10 cellular contexts compared by ENCODE assay signal in genomic region chr17:42181851-42182207, GRCh38. TPM values are rescaled to one million over a fixed set of nuclear protein-coding genes. Genes with fewer than 3 reads are reported as not detected.
A peak's percentile ranks its signal among the peaks of the same experiment; 100 is the strongest.
DNase-seq lines count a peak whose midpoint lies in the region; ATAC-seq, FAIRE-seq and TF ChIP-seq lines count a peak whose summit lies in the region.
"Had no signal": no experiment of that assay in that cellular context is flagged by ENCODE, and none has a peak within 500 bp of the region (broad histone marks: within the 10 kb centered on the region; RNA-seq: fewer than 3 reads in every experiment).

No MANE protein-coding gene starts in this region.

- in situ Hi-C loops in HepG2 (cut with HindIII; ENCODE audit: extremely low pct_ligation_motif_present, low pct_unique_long_range_greater_than_20kb), result no loop called here

- no peak for FAIRE-seq in HepG2 (lab: Jason Lieb, UNC)

- no TSS peak for BruUV-seq in HepG2 (replicated peaks; lab: Mats Ljungman, UMichigan)

- H3K36me3 ChIP-seq in HepG2 (replicated peaks in 1 of 2; ENCODE audit: control insufficient read depth in 1 of 2, insufficient read depth in 2 of 2, low read length in 2 of 2) (no peaks in the 10 kb centered on the region), right lobe of liver (no peaks in the 10 kb centered on the region)
- H3K36me3 ChIP-seq: lower lobe of right lung, neutrophil had no signal

- H3K79me2 ChIP-seq in HepG2 (ENCODE audit: insufficient read depth, low read length), result no peaks in the 10 kb centered on the region

- H3K9me3 ChIP-seq in HepG2 (ENCODE audit: low read length) (no peaks in the 10 kb centered on the region), right lobe of liver (no peaks in the 10 kb centered on the region)
- H3K9me3 ChIP-seq: lower lobe of right lung, neutrophil had no signal

- CTCF ChIA-PET in HepG2 (lab: Yijun Ruan, JAX; ENCODE audit: low intra/inter-chr PET ratio, low total read pairs), result interaction anchor here (1.1 kb wide), 1 partner anchor 64 kb away, joined by 3 read pairs; no protein-coding TSS in a partner anchor

- peaks cover 5% of the 10 kb centered on the region for H4K20me1 ChIP-seq in HepG2 (ENCODE audit: insufficient read depth, low read length)

- no peak for TF ChIP-seq RAD21 in HepG2 (CRISPR knock-in tag; IDR thresholded peaks at IDR 0.05)

- TF ChIP-seq CTCF in HepG2 (CRISPR knock-in tag; IDR thresholded peaks at IDR 0.05) (no peak), right lobe of liver (IDR thresholded peaks at IDR 0.05) (no peak)

- peaks cover 3% of the 10 kb centered on the region for H3K36me3 Mint-ChIP-seq in activated T-helper 2 cell treated with anti-CD3 and anti-CD28 coated beads, Interferon-gamma antibody, Interleukin-2, Interleukin-4, amounts not matched to agents 10 μg/mL and 5 μg/mL and 100 μg/mL, durations not matched to agents 14 hours and 24 hours and 36 hours (ENCODE audit: low read depth)

- H3K27me3 Mint-ChIP-seq in activated T-helper 2 cell treated with anti-CD3 and anti-CD28 coated beads, Interferon-gamma antibody, Interleukin-2, Interleukin-4, amounts not matched to agents 10 μg/mL and 5 μg/mL and 100 μg/mL, durations not matched to agents 14 hours and 24 hours and 36 hours (ENCODE audit: low read depth), result peaks cover 33% of the 10 kb centered on the region
- peaks cover 49% of the 10 kb centered on the region for H3K27me3 Mint-ChIP-seq in stimulated activated naive CD8-positive, alpha-beta T cell treated with anti-CD3 and anti-CD28 coated beads, Interleukin-15, amount 100 ng/mL, for 72 hours

- TF ChIP-seq POLR2A in HepG2 (IDR thresholded peaks at IDR 0.05; ENCODE audit: insufficient read depth in 1 of 2, low read depth in 2 of 2, low read length in 2 of 2), result no peak
- no peak for TF ChIP-seq POLR2A in right lobe of liver (IDR thresholded peaks at IDR 0.05)

- ATAC-seq in HepG2 (no peak), right lobe of liver (no peak), HG03039 (IDR thresholded peaks at IDR 0.05; ENCODE audit: unreplicated experiment) (no peak), Right ventricle myocardium inferior (no peak)
- no peak for ATAC-seq in stimulated activated naive CD8-positive, alpha-beta T cell treated with anti-CD3 and anti-CD28 coated beads, Interleukin-15, amount 100 ng/mL, for 72 hours

- peaks cover 0 to 21% of the 10 kb centered on the region in 2 experiments; a peak in 4 of 5 replicates for H3K27me3 ChIP-seq in HepG2 (ENCODE audit: control insufficient read depth in 1 of 2, insufficient read depth in 2 of 2, low read length in 2 of 2)
- peaks cover 0 to 7% of the 10 kb centered on the region in 2 donors for H3K27me3 ChIP-seq in right lobe of liver
- H3K27me3 ChIP-seq: dorsolateral prefrontal cortex had no signal

- H3K4me3 ChIP-seq in HepG2 (replicated peaks in 1 of 3; ENCODE audit: insufficient read depth in 1 of 3, low read depth in 2 of 3, low read length in 3 of 3) (no peak overlapping the region), right lobe of liver (no peak overlapping the region)

- no peak overlapping the region for H3K9ac ChIP-seq in HepG2 (ENCODE audit: insufficient read depth, low read depth, low read length)

- intact Hi-C loops in HepG2 (cut with micrococcal nuclease; ENCODE audit: unreplicated experiment), result loop anchor here (10.0 kb wide), 1 partner anchor 63 kb away; no protein-coding TSS in a partner anchor
- intact Hi-C loops in right lobe of liver (cut with DNase I), result no loop called here
- intact Hi-C loops in activated T-helper 2 cell treated with anti-CD3 and anti-CD28 coated beads, Interferon-gamma antibody, Interleukin-2, Interleukin-4, amounts not matched to agents 10 μg/mL and 5 μg/mL and 100 μg/mL, durations not matched to agents 14 hours and 24 hours and 36 hours (cut with micrococcal nuclease), result loop anchor here (2.0 to 5.0 kb wide), 2 partner anchors 27 to 65 kb away; partner anchors contain the start of gene RAB5C
- intact Hi-C loops in Right ventricle myocardium inferior (cut with DNase I), result loop anchor here (2.0 to 10.0 kb wide), 2 partner anchors 63 to 343 kb away; no protein-coding TSS in a partner anchor

- H3K27ac Mint-ChIP-seq in activated T-helper 2 cell treated with anti-CD3 and anti-CD28 coated beads, Interferon-gamma antibody, Interleukin-2, Interleukin-4, amounts not matched to agents 10 μg/mL and 5 μg/mL and 100 μg/mL, durations not matched to agents 14 hours and 24 hours and 36 hours, result no peak overlapping the region
- no peak overlapping the region for H3K27ac Mint-ChIP-seq in stimulated activated naive CD8-positive, alpha-beta T cell treated with anti-CD3 and anti-CD28 coated beads, Interleukin-15, amount 100 ng/mL, for 72 hours

- H3K4me3 Mint-ChIP-seq in activated T-helper 2 cell treated with anti-CD3 and anti-CD28 coated beads, Interferon-gamma antibody, Interleukin-2, Interleukin-4, amounts not matched to agents 10 μg/mL and 5 μg/mL and 100 μg/mL, durations not matched to agents 14 hours and 24 hours and 36 hours (ENCODE audit: low read depth), result peak overlapping the region; percentile 49
- H3K4me3 Mint-ChIP-seq in stimulated activated naive CD8-positive, alpha-beta T cell treated with anti-CD3 and anti-CD28 coated beads, Interleukin-15, amount 100 ng/mL, for 72 hours, result peak overlapping the region; percentile 75 to 80

- no peaks in the 10 kb centered on the region for H3K9me3 Mint-ChIP-seq in activated T-helper 2 cell treated with anti-CD3 and anti-CD28 coated beads, Interferon-gamma antibody, Interleukin-2, Interleukin-4, amounts not matched to agents 10 μg/mL and 5 μg/mL and 100 μg/mL, durations not matched to agents 14 hours and 24 hours and 36 hours
- H3K9me3 Mint-ChIP-seq in stimulated activated naive CD8-positive, alpha-beta T cell treated with anti-CD3 and anti-CD28 coated beads, Interleukin-15, amount 100 ng/mL, for 72 hours, result no peaks in the 10 kb centered on the region

- peaks cover 42% of the 10 kb centered on the region for H3K4me1 Mint-ChIP-seq in activated T-helper 2 cell treated with anti-CD3 and anti-CD28 coated beads, Interferon-gamma antibody, Interleukin-2, Interleukin-4, amounts not matched to agents 10 μg/mL and 5 μg/mL and 100 μg/mL, durations not matched to agents 14 hours and 24 hours and 36 hours (ENCODE audit: low read depth)
- H3K4me1 Mint-ChIP-seq in stimulated activated naive CD8-positive, alpha-beta T cell treated with anti-CD3 and anti-CD28 coated beads, Interleukin-15, amount 100 ng/mL, for 72 hours, result peaks cover 71% of the 10 kb centered on the region

- TF ChIP-seq EP300 in HepG2 (IDR thresholded peaks at IDR 0.05; ENCODE audit: low read depth in 2 of 2, low read length in 2 of 2) (no peak), HepG2 (CRISPR knock-in tag; IDR thresholded peaks at IDR 0.05; ENCODE audit: borderline replicate concordance) (no peak)

- no peak overlapping the region for H3K4me2 ChIP-seq in HepG2 (ENCODE audit: low read depth, low read length)

- DNase-seq in HepG2 (ENCODE audit: low spot score) (no peak), right lobe of liver (no peak), Right ventricle myocardium inferior (ENCODE audit: missing footprints) (no peak)
- no peak for DNase-seq in activated T-helper 2 cell treated with anti-CD3 and anti-CD28 coated beads, Interferon-gamma antibody, Interleukin-2, Interleukin-4, amounts not matched to agents 10 μg/mL and 5 μg/mL and 100 μg/mL, durations not matched to agents 14 hours and 24 hours and 36 hours (ENCODE audit: low spot score)
- no peak for DNase-seq in stimulated activated naive CD8-positive, alpha-beta T cell treated with anti-CD3 and anti-CD28 coated beads, Interleukin-15, amount 100 ng/mL, for 72 hours

- H3K27ac ChIP-seq in HepG2 (ENCODE audit: extremely low read length, insufficient read depth, low read length), result no peak overlapping the region
- no peak overlapping the region for H3K27ac ChIP-seq in right lobe of liver
- H3K27ac ChIP-seq: dorsolateral prefrontal cortex, lower lobe of right lung, neutrophil had no signal

- WGBS in HepG2 (ENCODE audit: low lambda C conversion rate), result 80% methylated on average over 2 of the region's 2 CpGs
- 100% methylated on average over 1 of the region's 2 CpGs for WGBS in right lobe of liver (ENCODE audit: insufficient coverage, low coverage, low lambda C conversion rate, missing lambda C conversion rate)

- H3K4me1 ChIP-seq in HepG2 (ENCODE audit: insufficient read depth, low read length), result peaks cover 60% of the 10 kb centered on the region
- peaks cover 0 to 16% (median 0%) of the 10 kb centered on the region in 4 donors for H3K4me1 ChIP-seq in right lobe of liver

- POLR2A ChIA-PET in HepG2 (lab: Yijun Ruan, JAX), result interaction anchor here (1.7 to 3.6 kb wide), 3 partner anchors 13 to 67 kb away, joined by 4 to 19 read pairs (median 6); partner anchors contain the start of gene GHDC

- H2AFZ ChIP-seq in HepG2 (ENCODE audit: low read length), result no peak overlapping the region

RNA-seq across cellular contexts. Expression of gene KCNH4, which starts 0.9 kb away (rescaled TPM):
- total RNA-seq in HepG2 (2016; rRNA removed; fragmentation: Illumina TruSeq; extraction: Trizol) (0.09 TPM in 1 of 2 replicates, not detected in the other), right lobe of liver (under 1 TPM in 1 of 6 experiments, not detected in 5; 0.11 TPM), Right ventricle myocardium inferior (0.24 TPM)
- 0.09 TPM in 1 of 2 replicates, not detected in the other for total RNA-seq in HepG2 (2016; cell fraction: cytosol; rRNA removed; fragmentation: Illumina TruSeq; extraction: Trizol; ENCODE audit: low read depth)
- 0.06 TPM in 1 of 2 replicates, not detected in the other for total RNA-seq in HepG2 (2016; cell fraction: insoluble cytoplasmic fraction; rRNA removed; fragmentation: Illumina TruSeq; extraction: Trizol)
- total RNA-seq in HepG2 (2016; cell fraction: membrane; rRNA removed; fragmentation: Illumina TruSeq; extraction: Trizol), result 0.06 and 0.10 TPM in 2 replicates
- total RNA-seq in HepG2 (2016; cell fraction: nucleus; rRNA removed; fragmentation: Illumina TruSeq; extraction: Trizol), result 0.09 TPM in 1 of 2 replicates, not detected in the other
- polyA plus RNA-seq in HepG2 (2011; rRNA removed), result 0.01 and 0.04 TPM in 2 replicates
- polyA plus RNA-seq in HepG2 (2011; cell fraction: cytosol; rRNA removed), result 0.03 and 0.04 TPM in 2 replicates
- 0.19 and 0.34 TPM in 2 replicates for polyA plus RNA-seq in HepG2 (2011; cell fraction: nucleus; rRNA removed)
- 0.03 TPM in 1 of 2 replicates, not detected in the other for polyA plus RNA-seq in HepG2 (2012)
- 0.18 and 0.19 TPM in 2 replicates for polyA plus RNA-seq in HepG2 (2016; cell fraction: cytosol; fragmentation: Illumina TruSeq; extraction: Trizol; ENCODE audit: low read depth)
- polyA plus RNA-seq in HepG2 (2016; cell fraction: insoluble cytoplasmic fraction; fragmentation: Illumina TruSeq; extraction: Trizol; ENCODE audit: low read depth), result 0.08 TPM in 2 replicates
- polyA plus RNA-seq in HepG2 (2016; cell fraction: membrane; fragmentation: Illumina TruSeq; extraction: Trizol; ENCODE audit: low read depth), result 0.15 and 0.30 TPM in 2 replicates
- 0.19 and 0.20 TPM in 2 replicates for polyA plus RNA-seq in HepG2 (2016; cell fraction: nucleus; fragmentation: Illumina TruSeq; extraction: Trizol; ENCODE audit: insufficient read depth, low read depth)
- 0.24 TPM in 1 of 2 replicates, not detected in the other for polyA minus RNA-seq in HepG2 (2011; rRNA and poly(A)+ RNA removed; ENCODE audit: low replicate concordance)
- polyA minus RNA-seq in HepG2 (2011; cell fraction: cytosol; rRNA and poly(A)+ RNA removed), result not detected in 2 replicates
- polyA minus RNA-seq in HepG2 (2011; cell fraction: nucleus; rRNA and poly(A)+ RNA removed), result not detected in 2 replicates
- total RNA-seq in activated T-helper 2 cell treated with anti-CD3 and anti-CD28 coated beads, Interferon-gamma antibody, Interleukin-2, Interleukin-4, amounts not matched to agents 10 μg/mL and 5 μg/mL and 100 μg/mL, durations not matched to agents 14 hours and 24 hours and 36 hours, result 0.44 and 0.64 TPM in 2 replicates
- total RNA-seq: HT1080 had no signal

RNA-seq across cellular contexts. Expression of gene HCRT, which starts 3.4 kb away (rescaled TPM):
- not detected in 2 replicates for total RNA-seq in HepG2 (2016; rRNA removed; fragmentation: Illumina TruSeq; extraction: Trizol)
- total RNA-seq in HepG2 (2016; cell fraction: cytosol; rRNA removed; fragmentation: Illumina TruSeq; extraction: Trizol; ENCODE audit: low read depth), result not detected in 2 replicates
- not detected in 2 replicates for total RNA-seq in HepG2 (2016; cell fraction: insoluble cytoplasmic fraction; rRNA removed; fragmentation: Illumina TruSeq; extraction: Trizol)
- total RNA-seq in HepG2 (2016; cell fraction: membrane; rRNA removed; fragmentation: Illumina TruSeq; extraction: Trizol), result not detected in 2 replicates
- total RNA-seq in HepG2 (2016; cell fraction: nucleus; rRNA removed; fragmentation: Illumina TruSeq; extraction: Trizol), result not detected in 2 replicates
- polyA plus RNA-seq in HepG2 (2011; rRNA removed), result not detected in 2 replicates
- not detected in 2 replicates for polyA plus RNA-seq in HepG2 (2011; cell fraction: cytosol; rRNA removed)
- polyA plus RNA-seq in HepG2 (2011; cell fraction: nucleus; rRNA removed), result not detected in 2 replicates
- polyA plus RNA-seq in HepG2 (2012), result not detected in 2 replicates
- 0.36 TPM in 1 of 2 replicates, not detected in the other for polyA plus RNA-seq in HepG2 (2016; cell fraction: cytosol; fragmentation: Illumina TruSeq; extraction: Trizol; ENCODE audit: low read depth)
- not detected in 2 replicates for polyA plus RNA-seq in HepG2 (2016; cell fraction: insoluble cytoplasmic fraction; fragmentation: Illumina TruSeq; extraction: Trizol; ENCODE audit: low read depth)
- polyA plus RNA-seq in HepG2 (2016; cell fraction: membrane; fragmentation: Illumina TruSeq; extraction: Trizol; ENCODE audit: low read depth), result not detected in 2 replicates
- not detected in 2 replicates for polyA plus RNA-seq in HepG2 (2016; cell fraction: nucleus; fragmentation: Illumina TruSeq; extraction: Trizol; ENCODE audit: insufficient read depth, low read depth)
- polyA minus RNA-seq in HepG2 (2011; rRNA and poly(A)+ RNA removed; ENCODE audit: low replicate concordance), result not detected in 2 replicates
- not detected in 2 replicates for polyA minus RNA-seq in HepG2 (2011; cell fraction: cytosol; rRNA and poly(A)+ RNA removed)
- polyA minus RNA-seq in HepG2 (2011; cell fraction: nucleus; rRNA and poly(A)+ RNA removed), result not detected in 2 replicates
- total RNA-seq in right lobe of liver, result not detected
- not detected in 2 replicates for total RNA-seq in activated T-helper 2 cell treated with anti-CD3 and anti-CD28 coated beads, Interferon-gamma antibody, Interleukin-2, Interleukin-4, amounts not matched to agents 10 μg/mL and 5 μg/mL and 100 μg/mL, durations not matched to agents 14 hours and 24 hours and 36 hours
- total RNA-seq in Right ventricle myocardium inferior, result not detected
- total RNA-seq: HT1080, lower lobe of right lung had no signal

RNA-seq across cellular contexts. Expression of gene GHDC, which starts 12.5 kb away (rescaled TPM):
- total RNA-seq in HepG2 (2016; rRNA removed; fragmentation: Illumina TruSeq; extraction: Trizol) (8.8 and 22.5 TPM in 2 replicates), right lobe of liver (10 to 100 TPM in 5 of 6 experiments, 1 to 10 TPM in 1; 8.8 to 23.9 (median 12.8) TPM), Right ventricle myocardium inferior (7.1 TPM)
- total RNA-seq in HepG2 (2016; cell fraction: cytosol; rRNA removed; fragmentation: Illumina TruSeq; extraction: Trizol; ENCODE audit: low read depth), result 3.1 and 3.3 TPM in 2 replicates
- total RNA-seq in HepG2 (2016; cell fraction: insoluble cytoplasmic fraction; rRNA removed; fragmentation: Illumina TruSeq; extraction: Trizol), result 8.0 and 22.0 TPM in 2 replicates
- 5.2 and 6.2 TPM in 2 replicates for total RNA-seq in HepG2 (2016; cell fraction: membrane; rRNA removed; fragmentation: Illumina TruSeq; extraction: Trizol)
- 22.7 and 27.8 TPM in 2 replicates for total RNA-seq in HepG2 (2016; cell fraction: nucleus; rRNA removed; fragmentation: Illumina TruSeq; extraction: Trizol)
- 15.4 and 25.6 TPM in 2 replicates for polyA plus RNA-seq in HepG2 (2011; rRNA removed)
- polyA plus RNA-seq in HepG2 (2011; cell fraction: cytosol; rRNA removed), result 11.2 and 18.0 TPM in 2 replicates
- 107 and 115 TPM in 2 replicates for polyA plus RNA-seq in HepG2 (2011; cell fraction: nucleus; rRNA removed)
- 15.2 and 19.1 TPM in 2 replicates for polyA plus RNA-seq in HepG2 (2012)
- polyA plus RNA-seq in HepG2 (2016; cell fraction: cytosol; fragmentation: Illumina TruSeq; extraction: Trizol; ENCODE audit: low read depth), result 2.2 and 2.5 TPM in 2 replicates
- 6.0 and 8.7 TPM in 2 replicates for polyA plus RNA-seq in HepG2 (2016; cell fraction: insoluble cytoplasmic fraction; fragmentation: Illumina TruSeq; extraction: Trizol; ENCODE audit: low read depth)
- 3.6 and 4.1 TPM in 2 replicates for polyA plus RNA-seq in HepG2 (2016; cell fraction: membrane; fragmentation: Illumina TruSeq; extraction: Trizol; ENCODE audit: low read depth)
- 45.8 and 46.8 TPM in 2 replicates for polyA plus RNA-seq in HepG2 (2016; cell fraction: nucleus; fragmentation: Illumina TruSeq; extraction: Trizol; ENCODE audit: insufficient read depth, low read depth)
- polyA minus RNA-seq in HepG2 (2011; rRNA and poly(A)+ RNA removed; ENCODE audit: low replicate concordance), result 14.5 and 31.4 TPM in 2 replicates
- polyA minus RNA-seq in HepG2 (2011; cell fraction: cytosol; rRNA and poly(A)+ RNA removed), result 12.0 and 19.4 TPM in 2 replicates
- 12.1 and 14.4 TPM in 2 replicates for polyA minus RNA-seq in HepG2 (2011; cell fraction: nucleus; rRNA and poly(A)+ RNA removed)
- total RNA-seq in activated T-helper 2 cell treated with anti-CD3 and anti-CD28 coated beads, Interferon-gamma antibody, Interleukin-2, Interleukin-4, amounts not matched to agents 10 μg/mL and 5 μg/mL and 100 μg/mL, durations not matched to agents 14 hours and 24 hours and 36 hours, result 16.5 and 17.6 TPM in 2 replicates

RNA-seq across cellular contexts. Expression of gene RAB5C, which starts 27.0 kb away (rescaled TPM):
- total RNA-seq in HepG2 (2016; rRNA removed; fragmentation: Illumina TruSeq; extraction: Trizol) (110 and 136 TPM in 2 replicates), right lobe of liver (100 to 1,000 TPM in 1 of 6 experiments, 10 to 100 TPM in 5; 54.0 to 108 (median 65.3) TPM), Right ventricle myocardium inferior (45.6 TPM)
- total RNA-seq in HepG2 (2016; cell fraction: cytosol; rRNA removed; fragmentation: Illumina TruSeq; extraction: Trizol; ENCODE audit: low read depth), result 61.7 and 72.3 TPM in 2 replicates
- total RNA-seq in HepG2 (2016; cell fraction: insoluble cytoplasmic fraction; rRNA removed; fragmentation: Illumina TruSeq; extraction: Trizol), result 112 and 128 TPM in 2 replicates
- total RNA-seq in HepG2 (2016; cell fraction: membrane; rRNA removed; fragmentation: Illumina TruSeq; extraction: Trizol), result 97.4 and 130 TPM in 2 replicates
- total RNA-seq in HepG2 (2016; cell fraction: nucleus; rRNA removed; fragmentation: Illumina TruSeq; extraction: Trizol), result 58.3 and 58.4 TPM in 2 replicates
- 123 and 129 TPM in 2 replicates for polyA plus RNA-seq in HepG2 (2011; rRNA removed)
- 151 and 173 TPM in 2 replicates for polyA plus RNA-seq in HepG2 (2011; cell fraction: cytosol; rRNA removed)
- polyA plus RNA-seq in HepG2 (2011; cell fraction: nucleus; rRNA removed), result 63.1 and 63.8 TPM in 2 replicates
- polyA plus RNA-seq in HepG2 (2012), result 88.1 and 94.6 TPM in 2 replicates
- 121 and 161 TPM in 2 replicates for polyA plus RNA-seq in HepG2 (2016; cell fraction: cytosol; fragmentation: Illumina TruSeq; extraction: Trizol; ENCODE audit: low read depth)
- 256 and 287 TPM in 2 replicates for polyA plus RNA-seq in HepG2 (2016; cell fraction: insoluble cytoplasmic fraction; fragmentation: Illumina TruSeq; extraction: Trizol; ENCODE audit: low read depth)
- 158 and 192 TPM in 2 replicates for polyA plus RNA-seq in HepG2 (2016; cell fraction: membrane; fragmentation: Illumina TruSeq; extraction: Trizol; ENCODE audit: low read depth)
- polyA plus RNA-seq in HepG2 (2016; cell fraction: nucleus; fragmentation: Illumina TruSeq; extraction: Trizol; ENCODE audit: insufficient read depth, low read depth), result 155 and 165 TPM in 2 replicates
- 69.9 and 105 TPM in 2 replicates for polyA minus RNA-seq in HepG2 (2011; rRNA and poly(A)+ RNA removed; ENCODE audit: low replicate concordance)
- 30.2 and 31.4 TPM in 2 replicates for polyA minus RNA-seq in HepG2 (2011; cell fraction: cytosol; rRNA and poly(A)+ RNA removed)
- polyA minus RNA-seq in HepG2 (2011; cell fraction: nucleus; rRNA and poly(A)+ RNA removed), result 15.9 and 19.8 TPM in 2 replicates
- total RNA-seq in activated T-helper 2 cell treated with anti-CD3 and anti-CD28 coated beads, Interferon-gamma antibody, Interleukin-2, Interleukin-4, amounts not matched to agents 10 μg/mL and 5 μg/mL and 100 μg/mL, durations not matched to agents 14 hours and 24 hours and 36 hours, result 63.9 and 67.9 TPM in 2 replicates

RNA-seq across cellular contexts. Expression of gene HSPB9, which starts 59.2 kb away (rescaled TPM):
- total RNA-seq in HepG2 (2016; rRNA removed; fragmentation: Illumina TruSeq; extraction: Trizol) (0.13 and 0.24 TPM in 2 replicates), right lobe of liver (1 to 10 TPM in 2 of 6 experiments, under 1 TPM in 4; 0.38 to 1.6 (median 0.85) TPM), Right ventricle myocardium inferior (0.11 TPM)
- total RNA-seq in HepG2 (2016; cell fraction: cytosol; rRNA removed; fragmentation: Illumina TruSeq; extraction: Trizol; ENCODE audit: low read depth), result not detected in 2 replicates
- 0.09 and 0.24 TPM in 2 replicates for total RNA-seq in HepG2 (2016; cell fraction: insoluble cytoplasmic fraction; rRNA removed; fragmentation: Illumina TruSeq; extraction: Trizol)
- 0.14 and 0.19 TPM in 2 replicates for total RNA-seq in HepG2 (2016; cell fraction: membrane; rRNA removed; fragmentation: Illumina TruSeq; extraction: Trizol)
- total RNA-seq in HepG2 (2016; cell fraction: nucleus; rRNA removed; fragmentation: Illumina TruSeq; extraction: Trizol), result 0.25 TPM in 1 of 2 replicates, not detected in the other
- 0.05 and 0.31 TPM in 2 replicates for polyA plus RNA-seq in HepG2 (2011; rRNA removed)
- 0.07 and 0.10 TPM in 2 replicates for polyA plus RNA-seq in HepG2 (2011; cell fraction: cytosol; rRNA removed)
- 0.66 and 1.2 TPM in 2 replicates for polyA plus RNA-seq in HepG2 (2011; cell fraction: nucleus; rRNA removed)
- polyA plus RNA-seq in HepG2 (2012), result 0.28 and 0.44 TPM in 2 replicates
- polyA plus RNA-seq in HepG2 (2016; cell fraction: cytosol; fragmentation: Illumina TruSeq; extraction: Trizol; ENCODE audit: low read depth), result not detected in 2 replicates
- not detected in 2 replicates for polyA plus RNA-seq in HepG2 (2016; cell fraction: insoluble cytoplasmic fraction; fragmentation: Illumina TruSeq; extraction: Trizol; ENCODE audit: low read depth)
- 0.09 and 0.14 TPM in 2 replicates for polyA plus RNA-seq in HepG2 (2016; cell fraction: membrane; fragmentation: Illumina TruSeq; extraction: Trizol; ENCODE audit: low read depth)
- polyA plus RNA-seq in HepG2 (2016; cell fraction: nucleus; fragmentation: Illumina TruSeq; extraction: Trizol; ENCODE audit: insufficient read depth, low read depth), result 0.55 and 0.56 TPM in 2 replicates
- 0.22 TPM in 1 of 2 replicates, not detected in the other for polyA minus RNA-seq in HepG2 (2011; rRNA and poly(A)+ RNA removed; ENCODE audit: low replicate concordance)
- not detected in 2 replicates for polyA minus RNA-seq in HepG2 (2011; cell fraction: cytosol; rRNA and poly(A)+ RNA removed)
- polyA minus RNA-seq in HepG2 (2011; cell fraction: nucleus; rRNA and poly(A)+ RNA removed), result not detected in 2 replicates
- total RNA-seq in activated T-helper 2 cell treated with anti-CD3 and anti-CD28 coated beads, Interferon-gamma antibody, Interleukin-2, Interleukin-4, amounts not matched to agents 10 μg/mL and 5 μg/mL and 100 μg/mL, durations not matched to agents 14 hours and 24 hours and 36 hours, result not detected in 2 replicates
- total RNA-seq: HT1080, lower lobe of right lung had no signal

Comparison
In these comparisons a context has a peak if more than half of its experiments do, and no peak if none do; other contexts are left out.
1. intact Hi-C loops: an anchor here in HepG2 (10.0 kb wide), activated T-helper 2 cell treated with anti-CD3 and anti-CD28 coated beads, Interferon-gamma antibody, Interleukin-2, Interleukin-4, amounts not matched to agents 10 μg/mL and 5 μg/mL and 100 μg/mL, durations not matched to agents 14 hours and 24 hours and 36 hours (2.0 to 5.0 kb wide) and Right ventricle myocardium inferior (2.0 to 10.0 kb wide); none called in right lobe of liver.